In the genomic region with DNA sequence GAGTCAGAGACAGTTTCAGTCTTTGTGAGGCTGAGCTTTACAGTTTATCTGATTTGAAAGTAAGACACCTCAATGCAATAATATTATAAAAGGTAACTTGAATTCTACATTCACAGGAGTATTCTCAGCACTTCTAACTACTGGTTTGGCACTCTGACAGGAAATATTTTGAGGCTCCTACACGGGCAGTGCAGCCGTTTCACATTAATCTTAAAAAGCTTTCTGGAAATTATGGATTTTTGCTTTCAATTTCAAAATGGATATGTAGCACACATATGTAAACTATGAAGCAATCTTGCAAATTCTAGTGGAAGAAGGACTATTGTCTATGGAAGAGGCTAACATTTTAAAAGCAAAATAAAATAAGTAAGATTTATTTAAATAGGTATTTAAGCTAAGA, we compare ENCODE assay signal across 19 cellular contexts.
DNase-seq lines count a peak whose midpoint lies in the region; ATAC-seq, FAIRE-seq and TF ChIP-seq lines count a peak whose summit lies in the region.
"Had no signal": no experiment of that assay in that cellular context is flagged by ENCODE, and none has a peak within 500 bp of the region (broad histone marks: within the 10 kb centered on the region; RNA-seq: fewer than 3 reads in every experiment).

No MANE protein-coding gene starts in this region.

- H3K27ac Mint-ChIP-seq in MCF 10A (ENCODE audit: low read depth, unreplicated experiment) (no peak overlapping the region), Caco-2 (ENCODE audit: unreplicated experiment) (no peak overlapping the region)
- peak overlapping the region; percentile 36 for H3K27ac Mint-ChIP-seq in T-helper 1 cell treated with Interleukin-12 subunit alpha and Interleukin-12 subunit beta and Interleukin-4 antibody, amounts not matched to agents 30 μg/mL and 1 μg/mL, for 36 hours
- no peak overlapping the region for H3K27ac Mint-ChIP-seq in activated T-cell treated with anti-CD3 and anti-CD28 coated beads, Interleukin-2, amount 50 U/mL, for 72 hours
- H3K27ac Mint-ChIP-seq: activated T-cell treated with anti-CD3 and anti-CD28 coated beads, Interleukin-2, amount 50 U/mL, for 24 hours had no signal

- no peaks in the 10 kb centered on the region for H3K36me3 Mint-ChIP-seq in MCF 10A (ENCODE audit: insufficient read depth, unreplicated experiment)
- peaks cover 2% of the 10 kb centered on the region for H3K36me3 Mint-ChIP-seq in T-helper 1 cell treated with Interleukin-12 subunit alpha and Interleukin-12 subunit beta and Interleukin-4 antibody, amounts not matched to agents 30 μg/mL and 1 μg/mL, for 36 hours (ENCODE audit: low read depth)
- H3K36me3 Mint-ChIP-seq in activated T-cell treated with anti-CD3 and anti-CD28 coated beads, Interleukin-2, amount 50 U/mL, for 72 hours (ENCODE audit: insufficient read depth in 2 of 2): no peaks in the 10 kb centered on the region
- no peaks in the 10 kb centered on the region for H3K36me3 Mint-ChIP-seq in Caco-2 (ENCODE audit: insufficient read depth, unreplicated experiment)

- intact Hi-C loops in MCF 10A (cut with micrococcal nuclease) (no loop called here), breast epithelium (cut with DNase I; ENCODE audit: low total_unique reads) (no loop called here), Caco-2 (cut with micrococcal nuclease; ENCODE audit: unreplicated experiment) (no loop called here)

- H3K9me3 Mint-ChIP-seq in MCF 10A (ENCODE audit: unreplicated experiment): no peaks in the 10 kb centered on the region
- H3K9me3 Mint-ChIP-seq in T-helper 1 cell treated with Interleukin-12 subunit alpha and Interleukin-12 subunit beta and Interleukin-4 antibody, amounts not matched to agents 30 μg/mL and 1 μg/mL, for 36 hours: no peaks in the 10 kb centered on the region
- H3K9me3 Mint-ChIP-seq in activated T-cell treated with anti-CD3 and anti-CD28 coated beads, Interleukin-2, amount 50 U/mL, for 72 hours: no peaks in the 10 kb centered on the region
- no peaks in the 10 kb centered on the region for H3K9me3 Mint-ChIP-seq in Caco-2 (ENCODE audit: unreplicated experiment)
- H3K9me3 Mint-ChIP-seq: activated T-cell treated with anti-CD3 and anti-CD28 coated beads, Interleukin-2, amount 50 U/mL, for 24 hours had no signal

- no peak overlapping the region for H3K27ac ChIP-seq in breast epithelium
- H3K27ac ChIP-seq in tibial nerve: no peak overlapping the region
- H3K27ac ChIP-seq: colonic mucosa, epithelial cell of prostate, hepatocyte, parathyroid adenoma, skin epidermis had no signal

- TF ChIP-seq CTCF in MCF 10A (IDR thresholded peaks at IDR 0.05; ENCODE audit: unreplicated experiment) (no peak), breast epithelium (IDR thresholded peaks at IDR 0.05) (no peak), fibroblast of pulmonary artery (IDR thresholded peaks at IDR 0.05; ENCODE audit: low read length, missing control alignments) (no peak), tibial nerve (IDR thresholded peaks at IDR 0.05) (no peak), Caco-2 (IDR thresholded peaks at IDR 0.05; ENCODE audit: insufficient read depth in 1 of 2, low read depth in 1 of 2, low read length in 1 of 2, severe bottlenecking in 1 of 2, unreplicated experiment in 1 of 2) (no peak)

- no peak for ATAC-seq in activated T-cell treated with anti-CD3 and anti-CD28 coated beads, Interleukin-2, amount 50 U/mL, for 72 hours (replicated peaks in 1 of 2)
- ATAC-seq: left colon had no signal

- DNase-seq in MCF 10A (ENCODE audit: unreplicated experiment) (no peak), breast epithelium (ENCODE audit: low spot score in 2 of 2) (no peak), fibroblast of pulmonary artery (ENCODE audit: low read depth) (peak; percentile 32), tibial nerve (ENCODE audit: low spot score in 2 of 2) (no peak), Caco-2 (no peak), frontal cortex (ENCODE audit: low spot score in 2 of 2) (no peak)
- no peak for DNase-seq in activated T-cell treated with anti-CD3 and anti-CD28 coated beads, Interleukin-2, amount 50 U/mL, for 72 hours
- DNase-seq: activated CD4-positive, alpha-beta T cell treated with anti-CD3 and anti-CD28 coated beads for 48 hours; activated T-cell treated with anti-CD3 and anti-CD28 coated beads, Interleukin-2, amount 50 U/mL, for 24 hours; colonic mucosa; COR-L47; left colon; SHP77 treated with DMSO at 0.1 percent for 48 hours; trophoblast cell had no signal

- 12% methylated on average over 2 of the region's 2 CpGs for WGBS in tibial nerve, 2 donors

- H3K4me1 Mint-ChIP-seq in MCF 10A (ENCODE audit: insufficient read depth, unreplicated experiment) (no peaks in the 10 kb centered on the region), Caco-2 (ENCODE audit: low read depth, unreplicated experiment) (no peaks in the 10 kb centered on the region)
- peaks cover 30% of the 10 kb centered on the region for H3K4me1 Mint-ChIP-seq in T-helper 1 cell treated with Interleukin-12 subunit alpha and Interleukin-12 subunit beta and Interleukin-4 antibody, amounts not matched to agents 30 μg/mL and 1 μg/mL, for 36 hours (ENCODE audit: low read depth)
- H3K4me1 Mint-ChIP-seq in activated T-cell treated with anti-CD3 and anti-CD28 coated beads, Interleukin-2, amount 50 U/mL, for 72 hours (ENCODE audit: low read depth): no peaks in the 10 kb centered on the region

- no peak for TF ChIP-seq EP300 in tibial nerve (IDR thresholded peaks at IDR 0.05)

- no peaks in the 10 kb centered on the region for H3K27me3 ChIP-seq in breast epithelium
- H3K27me3 ChIP-seq in tibial nerve: no peaks in the 10 kb centered on the region
- H3K27me3 ChIP-seq in Caco-2 (replicated peaks; ENCODE audit: control insufficient read depth, insufficient read depth, low read length): no peaks in the 10 kb centered on the region
- H3K27me3 ChIP-seq: colonic mucosa, hepatocyte had no signal

- no peak for TF ChIP-seq POLR2A in breast epithelium (IDR thresholded peaks at IDR 0.05)
- no peak for TF ChIP-seq POLR2A in tibial nerve (IDR thresholded peaks at IDR 0.05)

- no peaks in the 10 kb centered on the region for H3K9me3 ChIP-seq in breast epithelium
- no peaks in the 10 kb centered on the region for H3K9me3 ChIP-seq in tibial nerve
- no peaks in the 10 kb centered on the region for H3K9me3 ChIP-seq in Caco-2
- H3K9me3 ChIP-seq: colonic mucosa had no signal

- BruUV-seq in MCF 10A (replicated peaks; lab: Mats Ljungman, UMichigan) (no TSS peak), Caco-2 (replicated peaks; lab: Mats Ljungman, UMichigan) (no TSS peak)

- CTCF ChIA-PET in MCF 10A (lab: Yijun Ruan, JAX): interaction anchor here (0.9 kb wide), 1 partner anchor 67 kb away, joined by 3 read pairs; no protein-coding TSS in a partner anchor
- CTCF ChIA-PET in Caco-2 (lab: Charles Lee): no interaction called here

- POLR2A ChIA-PET in MCF 10A (lab: Yijun Ruan, JAX) (interaction anchor here (1.2 to 2.1 kb wide), 2 partner anchors 9 to 72 kb away, joined by 3 to 6 read pairs; no protein-coding TSS in a partner anchor), Caco-2 (lab: Charles Lee) (no interaction called here)

- no peaks in the 10 kb centered on the region for H3K27me3 Mint-ChIP-seq in MCF 10A (ENCODE audit: insufficient read depth, unreplicated experiment)
- H3K27me3 Mint-ChIP-seq in T-helper 1 cell treated with Interleukin-12 subunit alpha and Interleukin-12 subunit beta and Interleukin-4 antibody, amounts not matched to agents 30 μg/mL and 1 μg/mL, for 36 hours (ENCODE audit: low read depth): no peaks in the 10 kb centered on the region
- H3K27me3 Mint-ChIP-seq in activated T-cell treated with anti-CD3 and anti-CD28 coated beads, Interleukin-2, amount 50 U/mL, for 72 hours (ENCODE audit: low read depth): no peaks in the 10 kb centered on the region
- H3K27me3 Mint-ChIP-seq in Caco-2 (ENCODE audit: insufficient read depth, unreplicated experiment): no peaks in the 10 kb centered on the region
- H3K27me3 Mint-ChIP-seq: activated T-cell treated with anti-CD3 and anti-CD28 coated beads, Interleukin-2, amount 50 U/mL, for 24 hours had no signal

- H3K4me3 ChIP-seq in breast epithelium (no peak overlapping the region), fibroblast of pulmonary artery (replicated peaks; ENCODE audit: low read depth, low read length) (no peak overlapping the region), tibial nerve (no peak overlapping the region), Caco-2 (ENCODE audit: low read depth, low read length) (no peak overlapping the region)
- H3K4me3 ChIP-seq: colonic mucosa, hepatocyte, skin epidermis had no signal

- FAIRE-seq in frontal cortex (lab: Jason Lieb, UNC): no peak

- H3K4me1 ChIP-seq in breast epithelium: no peaks in the 10 kb centered on the region
- H3K4me1 ChIP-seq in tibial nerve: peaks cover 0 to 11% (median 0%) of the 10 kb centered on the region in 4 donors
- H3K4me1 ChIP-seq in Caco-2: no peaks in the 10 kb centered on the region
- H3K4me1 ChIP-seq: colonic mucosa, parathyroid adenoma had no signal

- H3K4me3 Mint-ChIP-seq in MCF 10A (ENCODE audit: unreplicated experiment) (peak overlapping the region; percentile 5), Caco-2 (ENCODE audit: unreplicated experiment) (no peak overlapping the region)
- H3K4me3 Mint-ChIP-seq in T-helper 1 cell treated with Interleukin-12 subunit alpha and Interleukin-12 subunit beta and Interleukin-4 antibody, amounts not matched to agents 30 μg/mL and 1 μg/mL, for 36 hours: peak overlapping the region; percentile 21
- H3K4me3 Mint-ChIP-seq in activated T-cell treated with anti-CD3 and anti-CD28 coated beads, Interleukin-2, amount 50 U/mL, for 72 hours: no peak overlapping the region
- H3K4me3 Mint-ChIP-seq: activated T-cell treated with anti-CD3 and anti-CD28 coated beads, Interleukin-2, amount 50 U/mL, for 24 hours had no signal

- H3K36me3 ChIP-seq in breast epithelium (no peaks in the 10 kb centered on the region), tibial nerve (no peaks in the 10 kb centered on the region), Caco-2 (ENCODE audit: control insufficient read depth, insufficient read depth, low read length) (no peaks in the 10 kb centered on the region)
- H3K36me3 ChIP-seq: colonic mucosa had no signal

Comparison
In these comparisons a context has a peak if more than half of its experiments do, and no peak if none do; other contexts are left out.
1. H3K4me3 Mint-ChIP-seq: peak in MCF 10A (single experiment) and T-helper 1 cell treated with Interleukin-12 subunit alpha and Interleukin-12 subunit beta and Interleukin-4 antibody, amounts not matched to agents 30 μg/mL and 1 μg/mL, for 36 hours (single experiment); none in activated T-cell treated with anti-CD3 and anti-CD28 coated beads, Interleukin-2, amount 50 U/mL, for 72 hours (0 of 2) and Caco-2 (single experiment).